ENCODE assay signal across 8 cellular contexts in genomic region chr22:39773976-39774539, GRCh38.
DNase-seq lines count a peak whose midpoint lies in the region; ATAC-seq lines count a peak whose summit lies in the region.

No MANE protein-coding gene starts in this region.

- ATAC-seq in GM18520 (IDR thresholded peaks at IDR 0.05; ENCODE audit: unreplicated experiment) = peak; percentile 48
- ATAC-seq in HG03460 (IDR thresholded peaks at IDR 0.05; ENCODE audit: unreplicated experiment) = peak; percentile 74
- peak; percentile 98 for ATAC-seq in activated T-cell treated with anti-CD3 and anti-CD28 coated beads, Interleukin-2, amount 50 U/mL, for 72 hours (replicated peaks in 1 of 2)
- no peak for ATAC-seq in HG03025 (IDR thresholded peaks at IDR 0.05; ENCODE audit: low FRiP score, unreplicated experiment)
- no peak for ATAC-seq in HG03521 (IDR thresholded peaks at IDR 0.05; ENCODE audit: unreplicated experiment)

- no peaks in the 10 kb centered on the region for H3K27me3 Mint-ChIP-seq in activated T-cell treated with anti-CD3 and anti-CD28 coated beads, Interleukin-2, amount 50 U/mL, for 72 hours (ENCODE audit: low read depth)

- peaks cover 0 to 3% of the 10 kb centered on the region in 2 donors for H3K9me3 Mint-ChIP-seq in activated T-cell treated with anti-CD3 and anti-CD28 coated beads, Interleukin-2, amount 50 U/mL, for 72 hours

- H3K4me3 Mint-ChIP-seq in activated T-cell treated with anti-CD3 and anti-CD28 coated beads, Interleukin-2, amount 50 U/mL, for 72 hours = peak overlapping the region; percentile 18 to 39

- peaks cover 0 to 6% of the 10 kb centered on the region in 2 donors for H3K36me3 Mint-ChIP-seq in activated T-cell treated with anti-CD3 and anti-CD28 coated beads, Interleukin-2, amount 50 U/mL, for 72 hours (ENCODE audit: insufficient read depth in 2 of 2)

- peak overlapping the region; percentile 60 for H3K27ac Mint-ChIP-seq in activated T-cell treated with anti-CD3 and anti-CD28 coated beads, Interleukin-2, amount 50 U/mL, for 72 hours

- DNase-seq in activated T-cell treated with anti-CD3 and anti-CD28 coated beads, Interleukin-2, amount 50 U/mL, for 72 hours = peak; percentile 44
- peak; percentile 8 for DNase-seq in stimulated activated CD4-positive, alpha-beta T cell treated with anti-CD3 and anti-CD28 coated beads, Interleukin-12 subunit alpha, Interleukin-12 subunit beta, amount 100 ng/mL, for 4 hours
- no peak for DNase-seq in putamen (ENCODE audit: low spot score)
- DNase-seq in SHP77 treated with DMSO at 0.1 percent for 48 hours (lab: John Stamatoyannopoulos, UW) = no peak

- peaks cover 41% of the 10 kb centered on the region for H3K4me1 Mint-ChIP-seq in activated T-cell treated with anti-CD3 and anti-CD28 coated beads, Interleukin-2, amount 50 U/mL, for 72 hours (ENCODE audit: low read depth)

Comparison
In these comparisons a context has a peak if more than half of its experiments do, and no peak if none do; other contexts are left out.
1. ATAC-seq: peak in GM18520 (single experiment), HG03460 (single experiment) and activated T-cell treated with anti-CD3 and anti-CD28 coated beads, Interleukin-2, amount 50 U/mL, for 72 hours (2 of 2); none in HG03025 (single experiment) and HG03521 (single experiment).
2. DNase-seq: peak in activated T-cell treated with anti-CD3 and anti-CD28 coated beads, Interleukin-2, amount 50 U/mL, for 72 hours (2 of 2) and stimulated activated CD4-positive, alpha-beta T cell treated with anti-CD3 and anti-CD28 coated beads, Interleukin-12 subunit alpha, Interleukin-12 subunit beta, amount 100 ng/mL, for 4 hours (single experiment); none in putamen (single experiment) and SHP77 treated with DMSO at 0.1 percent for 48 hours (single experiment).